Comparison of ENCODE assay signal across 19 cellular contexts in genomic region chr9:124337562-124337961, GRCh38.
"Had no signal": no experiment of that assay in that cellular context is flagged by ENCODE, and none has a peak within 500 bp of the region (broad histone marks: within the 10 kb centered on the region; RNA-seq: fewer than 3 reads in every experiment).

No MANE protein-coding gene starts in this region.

- H3K27me3 Mint-ChIP-seq: naive B cell had no signal

- H3K27ac ChIP-seq: coronary artery, dorsolateral prefrontal cortex, esophagus muscularis mucosa, foreskin keratinocyte, gastroesophageal sphincter, heart right ventricle, left lung, lower lobe of right lung had no signal

- DNase-seq: dermis blood vessel endothelial cell; dorsolateral prefrontal cortex; effector CD4-positive, alpha-beta T cell; effector memory CD4-positive, alpha-beta T cell; foreskin keratinocyte; head of caudate nucleus; heart right ventricle; hippocampal formation; left cardiac atrium; mesenchymal stem cell; naive B cell had no signal

- ATAC-seq: foreskin keratinocyte, gastroesophageal sphincter, heart right ventricle, left cardiac atrium, left lung, left ventricle myocardium superior, lower lobe of right lung, mucosa of descending colon had no signal

- H3K4me3 Mint-ChIP-seq: mesothelial cell of epicardium had no signal

- H3K9me3 ChIP-seq: left lung, lower lobe of right lung, mucosa of descending colon had no signal

- H3K27ac Mint-ChIP-seq: mesothelial cell of epicardium had no signal

- H3K4me1 Mint-ChIP-seq: naive B cell had no signal

- H3K4me3 ChIP-seq: coronary artery, dorsolateral prefrontal cortex, esophagus muscularis mucosa, gastroesophageal sphincter, heart right ventricle, left lung, lower lobe of right lung, mucosa of descending colon had no signal
